18 cellular contexts compared by ENCODE assay signal in genomic region chr1:215865060-215865459, GRCh38.
DNase-seq lines count a peak whose midpoint lies in the region; ATAC-seq and TF ChIP-seq lines count a peak whose summit lies in the region.
"Had no signal": no experiment of that assay in that cellular context is flagged by ENCODE, and none has a peak within 500 bp of the region (broad histone marks: within the 10 kb centered on the region; RNA-seq: fewer than 3 reads in every experiment).

No MANE protein-coding gene starts in this region.

- CTCF ChIA-PET in Caco-2 (lab: Charles Lee), result interaction anchor here (0.7 kb wide), 1 partner anchor 65 kb away, joined by 3 read pairs; no protein-coding TSS in a partner anchor

- H3K9me3 Mint-ChIP-seq in Caco-2 (ENCODE audit: unreplicated experiment), result peaks cover 17% of the 10 kb centered on the region
- H3K9me3 Mint-ChIP-seq: HFFc6 had no signal

- peaks cover 8% of the 10 kb centered on the region for H3K36me3 Mint-ChIP-seq in Caco-2 (ENCODE audit: insufficient read depth, unreplicated experiment)
- H3K36me3 Mint-ChIP-seq: CD4-positive, alpha-beta memory T cell had no signal

- peaks cover 24% of the 10 kb centered on the region for H3K4me1 Mint-ChIP-seq in Caco-2 (ENCODE audit: low read depth, unreplicated experiment)
- H3K4me1 Mint-ChIP-seq: CD4-positive, alpha-beta memory T cell had no signal

- peak; percentile 44 to 45 for TF ChIP-seq RAD21 in liver (IDR thresholded peaks at IDR 0.05)

- peak overlapping the region; percentile 60 for H3K27ac Mint-ChIP-seq in Caco-2 (ENCODE audit: unreplicated experiment)
- H3K27ac Mint-ChIP-seq: CD4-positive, alpha-beta memory T cell; HFFc6 had no signal

- POLR2A ChIA-PET in Caco-2 (lab: Charles Lee), result no interaction called here

- H3K4me3 ChIP-seq in Caco-2 (ENCODE audit: low read depth, low read length) (no peak overlapping the region), hepatocyte (no peak overlapping the region), liver (ENCODE audit: low read depth in 1 of 3, low read length in 3 of 3) (no peak overlapping the region)
- H3K4me3 ChIP-seq: A549, HAP-1 had no signal

- no peak overlapping the region for H3K9ac ChIP-seq in liver (ENCODE audit: low read depth in 1 of 2, low read length in 2 of 2)

- H3K9me3 ChIP-seq in Caco-2, result peaks cover 28% of the 10 kb centered on the region
- peaks cover 5% of the 10 kb centered on the region for H3K9me3 ChIP-seq in hepatocyte (ENCODE audit: low read depth)
- H3K9me3 ChIP-seq in liver (ENCODE audit: control insufficient read depth in 4 of 4, low read length in 3 of 4), result peaks cover 0 to 4% (median under 1%) of the 10 kb centered on the region in 4 donors
- H3K9me3 ChIP-seq: A549, HAP-1 had no signal

- H3K36me3 ChIP-seq in Caco-2 (ENCODE audit: control insufficient read depth, insufficient read depth, low read length) (no peaks in the 10 kb centered on the region; the same call in 1 of the 2 replicates), hepatocyte (replicated peaks; ENCODE audit: insufficient read depth, low read depth) (no peaks in the 10 kb centered on the region), liver (ENCODE audit: control insufficient read depth in 4 of 4, insufficient read depth in 3 of 4, low read depth in 1 of 4, low read length in 3 of 4) (no peaks in the 10 kb centered on the region)
- H3K36me3 ChIP-seq: HAP-1 had no signal

- WGBS in hepatocyte (ENCODE audit: low lambda C conversion rate, missing lambda C conversion rate), result 51% methylated on average over 3 of the region's 3 CpGs
- 34% methylated on average over 3 of the region's 3 CpGs for WGBS in liver

- H3K27me3 ChIP-seq in Caco-2 (replicated peaks; ENCODE audit: control insufficient read depth, insufficient read depth, low read length), result no peaks in the 10 kb centered on the region
- no peaks in the 10 kb centered on the region for H3K27me3 ChIP-seq in hepatocyte
- H3K27me3 ChIP-seq in liver (ENCODE audit: control insufficient read depth in 4 of 4, insufficient read depth in 4 of 4, low read length in 3 of 4), result no peaks in the 10 kb centered on the region

- no peaks in the 10 kb centered on the region for H4K20me1 ChIP-seq in hepatocyte (ENCODE audit: insufficient read depth, poor library complexity, severe bottlenecking)

- peak; percentile 51 to 69 for DNase-seq in Caco-2
- DNase-seq in hepatocyte (ENCODE audit: low spot score), result peak; percentile 4
- DNase-seq in RKO (ENCODE audit: low spot score), result no peak
- no peak for DNase-seq in NCI-H748 treated with DMSO at 0.1 percent for 48 hours (lab: John Stamatoyannopoulos, UW)
- DNase-seq: ACHN; AML-193; C1 segment of cervical spinal cord; CD4-positive, alpha-beta memory T cell; COR-L47; DMS153; DND-41; GOT3; HFFc6 had no signal

- peak overlapping the region; percentile 22 for H3K4me3 Mint-ChIP-seq in Caco-2 (ENCODE audit: unreplicated experiment)
- H3K4me3 Mint-ChIP-seq: CD4-positive, alpha-beta memory T cell; HFFc6 had no signal

- H3K27me3 Mint-ChIP-seq in Caco-2 (ENCODE audit: insufficient read depth, unreplicated experiment), result no peaks in the 10 kb centered on the region
- H3K27me3 Mint-ChIP-seq: CD4-positive, alpha-beta memory T cell had no signal

- intact Hi-C loops in Caco-2 (cut with micrococcal nuclease; ENCODE audit: unreplicated experiment), result loop anchor here (1.0 kb wide), 1 partner anchor 12 kb away; no protein-coding TSS in a partner anchor

- TF ChIP-seq CTCF in Caco-2 (IDR thresholded peaks at IDR 0.05; ENCODE audit: insufficient read depth in 1 of 2, low read depth in 1 of 2, low read length in 1 of 2, severe bottlenecking in 1 of 2, unreplicated experiment in 1 of 2) (no peak), hepatocyte (IDR thresholded peaks at IDR 0.05; ENCODE audit: poor library complexity) (no peak), liver (IDR thresholded peaks at IDR 0.05; ENCODE audit: low read depth, low read length, missing input control) (no peak)

- no peaks in the 10 kb centered on the region for H3K9me2 ChIP-seq in hepatocyte (replicated peaks; ENCODE audit: insufficient read depth)

- H3K27ac ChIP-seq in hepatocyte (no peak overlapping the region), liver (ENCODE audit: low read depth in 1 of 2, low read length in 2 of 2) (no peak overlapping the region)
- H3K27ac ChIP-seq: 22Rv1, A549 had no signal

- H3K4me1 ChIP-seq in Caco-2 (peaks cover 52% of the 10 kb centered on the region), hepatocyte (ENCODE audit: insufficient read depth) (no peaks in the 10 kb centered on the region), liver (ENCODE audit: control insufficient read depth in 4 of 4, insufficient read depth in 4 of 4, low read length in 3 of 4) (peaks cover 4 to 17% (median 11%) of the 10 kb centered on the region in 4 donors)
- H3K4me1 ChIP-seq: A549, HAP-1 had no signal

- no peak overlapping the region for H3K4me2 ChIP-seq in hepatocyte
- H3K4me2 ChIP-seq: A549 had no signal

- no peaks in the 10 kb centered on the region for H3K79me2 ChIP-seq in hepatocyte

- no peak overlapping the region for H2AFZ ChIP-seq in hepatocyte

- ATAC-seq in HG02642 (IDR thresholded peaks at IDR 0.05; ENCODE audit: poor library complexity, unreplicated experiment), result no peak
- ATAC-seq: A549 had no signal

- no TSS peak for BruUV-seq in Caco-2 (replicated peaks; lab: Mats Ljungman, UMichigan)

TF ChIP-seq in liver, 16 proteins besides CTCF, POLR2A, EP300 and RAD21:
- TF ChIP-seq EGR1 (IDR thresholded peaks at IDR 0.05; ENCODE audit: low read depth in 2 of 2) (peak; percentile 34 to 78), JUND (IDR thresholded peaks at IDR 0.05) (peak; percentile 84 to 90), SP1 (IDR thresholded peaks at IDR 0.05) (peak; percentile 91), FOXA1 (IDR thresholded peaks at IDR 0.05) (peak; percentile 62), HNF4G (IDR thresholded peaks at IDR 0.05) (peak; percentile 75), YY1 (IDR thresholded peaks at IDR 0.05) (peak; percentile 60), FOXA2 (IDR thresholded peaks at IDR 0.05) (peak; percentile 57), NR2F2 (IDR thresholded peaks at IDR 0.05) (peak; percentile 93), HNF4A (conservative IDR thresholded peaks at IDR 0.05) (peak; percentile 91), ATF3 (IDR thresholded peaks at IDR 0.05) (peak; percentile 76), ZBTB33 (IDR thresholded peaks at IDR 0.05) (peak; percentile 65), RXRA (IDR thresholded peaks at IDR 0.05) (peak; percentile 91 to 92), GABPA (IDR thresholded peaks at IDR 0.05 in 1 of 2, conservative IDR thresholded peaks at IDR 0.05 in 1 of 2) (peak in 1 of 2 donors; percentile 42), TAF1 (conservative IDR thresholded peaks at IDR 0.05) (no peak)
- TF ChIP-seq, protein P1, sequence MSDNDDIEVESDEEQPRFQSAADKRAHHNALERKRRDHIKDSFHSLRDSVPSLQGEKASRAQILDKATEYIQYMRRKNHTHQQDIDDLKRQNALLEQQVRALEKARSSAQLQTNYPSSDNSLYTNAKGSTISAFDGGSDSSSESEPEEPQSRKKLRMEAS (IDR thresholded peaks at IDR 0.05), result peak; percentile 49
- TF ChIP-seq, protein P2, sequence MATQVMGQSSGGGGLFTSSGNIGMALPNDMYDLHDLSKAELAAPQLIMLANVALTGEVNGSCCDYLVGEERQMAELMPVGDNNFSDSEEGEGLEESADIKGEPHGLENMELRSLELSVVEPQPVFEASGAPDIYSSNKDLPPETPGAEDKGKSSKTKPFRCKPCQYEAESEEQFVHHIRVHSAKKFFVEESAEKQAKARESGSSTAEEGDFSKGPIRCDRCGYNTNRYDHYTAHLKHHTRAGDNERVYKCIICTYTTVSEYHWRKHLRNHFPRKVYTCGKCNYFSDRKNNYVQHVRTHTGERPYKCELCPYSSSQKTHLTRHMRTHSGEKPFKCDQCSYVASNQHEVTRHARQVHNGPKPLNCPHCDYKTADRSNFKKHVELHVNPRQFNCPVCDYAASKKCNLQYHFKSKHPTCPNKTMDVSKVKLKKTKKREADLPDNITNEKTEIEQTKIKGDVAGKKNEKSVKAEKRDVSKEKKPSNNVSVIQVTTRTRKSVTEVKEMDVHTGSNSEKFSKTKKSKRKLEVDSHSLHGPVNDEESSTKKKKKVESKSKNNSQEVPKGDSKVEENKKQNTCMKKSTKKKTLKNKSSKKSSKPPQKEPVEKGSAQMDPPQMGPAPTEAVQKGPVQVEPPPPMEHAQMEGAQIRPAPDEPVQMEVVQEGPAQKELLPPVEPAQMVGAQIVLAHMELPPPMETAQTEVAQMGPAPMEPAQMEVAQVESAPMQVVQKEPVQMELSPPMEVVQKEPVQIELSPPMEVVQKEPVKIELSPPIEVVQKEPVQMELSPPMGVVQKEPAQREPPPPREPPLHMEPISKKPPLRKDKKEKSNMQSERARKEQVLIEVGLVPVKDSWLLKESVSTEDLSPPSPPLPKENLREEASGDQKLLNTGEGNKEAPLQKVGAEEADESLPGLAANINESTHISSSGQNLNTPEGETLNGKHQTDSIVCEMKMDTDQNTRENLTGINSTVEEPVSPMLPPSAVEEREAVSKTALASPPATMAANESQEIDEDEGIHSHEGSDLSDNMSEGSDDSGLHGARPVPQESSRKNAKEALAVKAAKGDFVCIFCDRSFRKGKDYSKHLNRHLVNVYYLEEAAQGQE (IDR thresholded peaks at IDR 0.05), result peak; percentile 51

Comparison
In these comparisons a context has a peak if more than half of its experiments do, and no peak if none do; other contexts are left out.
1. DNase-seq: peak in Caco-2 (2 of 2) and hepatocyte (single experiment); none in RKO (single experiment) and NCI-H748 treated with DMSO at 0.1 percent for 48 hours (single experiment).